Comparison of ENCODE assay signal across 31 cellular contexts in genomic region chr1:111959436-111959835, GRCh38. TPM values are rescaled to one million over a fixed set of nuclear protein-coding genes. Genes with fewer than 3 reads are reported as not detected.
DNase-seq lines count a peak whose midpoint lies in the region; ATAC-seq and TF ChIP-seq lines count a peak whose summit lies in the region.
"Had no signal": no experiment of that assay in that cellular context is flagged by ENCODE, and none has a peak within 500 bp of the region (broad histone marks: within the 10 kb centered on the region; RNA-seq: fewer than 3 reads in every experiment).

No MANE protein-coding gene starts in this region.

- no peak for ATAC-seq in GM18858 (IDR thresholded peaks at IDR 0.05; ENCODE audit: unreplicated experiment)
- ATAC-seq: HCT116; left colon; naive thymus-derived CD4-positive, alpha-beta T cell; Panc1 had no signal

- H3K4me3 ChIP-seq in NB4 (ENCODE audit: low read depth, low read length) = no peak overlapping the region
- H3K4me3 ChIP-seq in endodermal cell (ENCODE audit: low read length) = no peak overlapping the region
- H3K4me3 ChIP-seq in rectal smooth muscle tissue (ENCODE audit: low read length) = no peak overlapping the region
- H3K4me3 ChIP-seq: esophagus squamous epithelium, hepatocyte, thoracic aorta, uterus had no signal

- H3K9ac ChIP-seq in endodermal cell (ENCODE audit: extremely low read depth, low read length, poor library complexity, severe bottlenecking) (no peak overlapping the region), rectal smooth muscle tissue (ENCODE audit: low read length) (no peak overlapping the region)

- H3K27me3 Mint-ChIP-seq in endodermal cell (ENCODE audit: insufficient read depth) = peaks cover 39% of the 10 kb centered on the region

- 89 to 90% methylated on average over 3 to 4 of the region's 4 CpGs for WGBS in endodermal cell (ENCODE audit: insufficient coverage in 1 of 2, insufficient read length in 1 of 2), 2 experiments

- DNase-seq in NCI-H82 (lab: John Stamatoyannopoulos, UW) (peak; percentile 57), NCI-H82 treated with DMSO at 0.1 percent for 48 hours (lab: John Stamatoyannopoulos, UW; ENCODE audit: unreplicated experiment) (no peak), NB4 (ENCODE audit: low read depth) (no peak), endodermal cell (no peak), 8988T (no peak), NCI-H2171 (lab: John Stamatoyannopoulos, UW) (no peak)
- DNase-seq: activated B cell treated with CpG ODN at 0.5 μM for 24 hours; activated CD4-positive, alpha-beta T cell treated with anti-CD3 and anti-CD28 coated beads, Interleukin-2, amount 50 U/mL, for 4 hours; activated CD8-positive, alpha-beta memory T cell treated with anti-CD3 and anti-CD28 coated beads, Interleukin-2, amount 50 U/mL, for 4 hours; activated naive CD4-positive, alpha-beta T cell treated with anti-CD3 and anti-CD28 coated beads, Interleukin-2, amount 50 U/mL, for 16 hours; CD4-positive, alpha-beta memory T cell; cortex of kidney; esophagus squamous epithelium; Kasumi-1; left colon; naive thymus-derived CD4-positive, alpha-beta T cell; NCI-H1048; NCI-H187; NCI-H2171 treated with DMSO at 0.1 percent for 48 hours; NCI-H510A treated with DMSO at 0.1 percent for 48 hours; SHP77 treated with DMSO at 0.1 percent for 48 hours; uterus had no signal

- TF ChIP-seq CTCF in NB4 (IDR thresholded peaks at IDR 0.05; ENCODE audit: low read depth, low read length) (peak; percentile 18), endodermal cell (conservative IDR thresholded peaks at IDR 0.05) (peak; percentile 51)

- no peaks in the 10 kb centered on the region for H3K4me1 Mint-ChIP-seq in endodermal cell
- H3K4me1 Mint-ChIP-seq: activated B cell treated with CpG ODN at 0.5 μM for 24 hours; mesothelial cell of epicardium; naive thymus-derived CD4-positive, alpha-beta T cell had no signal

- no peaks in the 10 kb centered on the region for H3K36me3 Mint-ChIP-seq in endodermal cell (ENCODE audit: low read depth)
- H3K36me3 Mint-ChIP-seq: CD4-positive, alpha-beta memory T cell; mesothelial cell of epicardium; naive thymus-derived CD4-positive, alpha-beta T cell had no signal

- H3K36me3 ChIP-seq in endodermal cell (ENCODE audit: control insufficient read depth, insufficient read depth, low read length) (no peaks in the 10 kb centered on the region), rectal smooth muscle tissue (ENCODE audit: control insufficient read depth, insufficient read depth, low read length) (no peaks in the 10 kb centered on the region)
- H3K36me3 ChIP-seq: esophagus squamous epithelium, thoracic aorta, uterus had no signal

- no peak overlapping the region for H3K4me3 Mint-ChIP-seq in endodermal cell
- H3K4me3 Mint-ChIP-seq: activated B cell treated with CpG ODN at 0.5 μM for 24 hours; activated T-helper 1 cell treated with anti-CD3 and anti-CD28 coated beads, Interleukin-12 subunit alpha, Interleukin-12 subunit beta, Interleukin-2, Interleukin-4 antibody, amounts not matched to agents 30 ng/mL and 10 ng/mL and 1 ng/mL, durations not matched to agents 14 hours and 24 hours and 36 hours; CD4-positive, alpha-beta memory T cell; mesothelial cell of epicardium; naive thymus-derived CD4-positive, alpha-beta T cell; stimulated activated naive CD8-positive, alpha-beta T cell treated with anti-CD3 and anti-CD28 coated beads, Interleukin-15, Interleukin-2, amounts not matched to agents 100 ng/mL and 50 ng/mL, for 24 hours had no signal

- H3K4me1 ChIP-seq in endodermal cell (ENCODE audit: control insufficient read depth, insufficient read depth, low read length) = no peaks in the 10 kb centered on the region
- peaks cover 24% of the 10 kb centered on the region for H3K4me1 ChIP-seq in rectal smooth muscle tissue (ENCODE audit: control insufficient read depth, insufficient read depth, low read length)
- H3K4me1 ChIP-seq: uterus had no signal

- H3K27me3 ChIP-seq in endodermal cell (ENCODE audit: control insufficient read depth, insufficient read depth, low read length, poor library complexity, severe bottlenecking) (peaks cover 51% of the 10 kb centered on the region), rectal smooth muscle tissue (ENCODE audit: control insufficient read depth, insufficient read depth, low read length) (no peaks in the 10 kb centered on the region)
- H3K27me3 ChIP-seq: hepatocyte, uterus had no signal

- H3K9me3 Mint-ChIP-seq in endodermal cell = no peaks in the 10 kb centered on the region
- H3K9me3 Mint-ChIP-seq: activated B cell treated with CpG ODN at 0.5 μM for 24 hours; activated T-helper 1 cell treated with anti-CD3 and anti-CD28 coated beads, Interleukin-12 subunit alpha, Interleukin-12 subunit beta, Interleukin-2, Interleukin-4 antibody, amounts not matched to agents 30 ng/mL and 10 ng/mL and 1 ng/mL, durations not matched to agents 14 hours and 24 hours and 36 hours; mesothelial cell of epicardium; naive thymus-derived CD4-positive, alpha-beta T cell; stimulated activated naive CD8-positive, alpha-beta T cell treated with anti-CD3 and anti-CD28 coated beads, Interleukin-15, Interleukin-2, amounts not matched to agents 100 ng/mL and 50 ng/mL, for 24 hours had no signal

- no peak for TF ChIP-seq POLR2A in NB4 (IDR thresholded peaks at IDR 0.05; ENCODE audit: extremely low read depth, insufficient read length)

- no peaks in the 10 kb centered on the region for H3K9me3 ChIP-seq in endodermal cell (ENCODE audit: control insufficient read depth, low read length)
- H3K9me3 ChIP-seq: esophagus squamous epithelium, thoracic aorta, uterus had no signal

- no peak overlapping the region for H3K27ac Mint-ChIP-seq in endodermal cell
- H3K27ac Mint-ChIP-seq: activated B cell treated with CpG ODN at 0.5 μM for 24 hours; activated T-helper 1 cell treated with anti-CD3 and anti-CD28 coated beads, Interleukin-12 subunit alpha, Interleukin-12 subunit beta, Interleukin-2, Interleukin-4 antibody, amounts not matched to agents 30 ng/mL and 10 ng/mL and 1 ng/mL, durations not matched to agents 14 hours and 24 hours and 36 hours; CD4-positive, alpha-beta memory T cell; mesothelial cell of epicardium; naive thymus-derived CD4-positive, alpha-beta T cell; stimulated activated naive CD8-positive, alpha-beta T cell treated with anti-CD3 and anti-CD28 coated beads, Interleukin-15, Interleukin-2, amounts not matched to agents 100 ng/mL and 50 ng/mL, for 24 hours had no signal

- H3K27ac ChIP-seq in endodermal cell (ENCODE audit: low read depth, low read length) = no peak overlapping the region
- H3K27ac ChIP-seq in rectal smooth muscle tissue (ENCODE audit: low read depth, low read length) = peak overlapping the region; percentile 19
- H3K27ac ChIP-seq: hepatocyte, thoracic aorta, uterus had no signal

RNA-seq across cellular contexts. Expression of gene KCND3, which starts 30.0 kb away (rescaled TPM):
- total RNA-seq in endodermal cell = under 1 TPM in 1 of 2 donors, not detected in 1; 0.13 TPM
- polyA plus RNA-seq in endodermal cell (2013, experiment 1 of 2) = 1.4 TPM
- polyA plus RNA-seq in endodermal cell (2013, experiment 2 of 2) = 1.6 TPM
- total RNA-seq: activated T-helper 1 cell treated with anti-CD3 and anti-CD28 coated beads, Interleukin-12 subunit alpha, Interleukin-12 subunit beta, Interleukin-2, Interleukin-4 antibody, amounts not matched to agents 30 ng/mL and 10 ng/mL and 1 ng/mL, durations not matched to agents 14 hours and 24 hours and 36 hours; CD4-positive, alpha-beta memory T cell had no signal
